ENCODE assay signal across 26 cellular contexts in the genomic region with DNA sequence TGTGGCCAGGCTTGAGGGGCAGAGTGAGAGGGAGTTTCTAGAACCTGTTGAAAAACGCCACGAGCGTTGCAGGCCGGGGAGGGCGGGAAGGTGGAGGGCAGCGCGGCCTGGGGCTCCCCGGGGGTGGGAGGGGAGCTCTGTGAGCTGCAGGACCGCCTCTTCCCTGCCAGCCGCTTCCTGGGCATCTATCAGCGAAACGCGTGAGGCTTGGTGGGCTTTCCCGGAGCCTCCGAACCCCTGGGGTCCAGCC. TPM values are rescaled to one million over a fixed set of nuclear protein-coding genes. Genes with fewer than 3 reads are reported as not detected.
DNase-seq lines count a peak whose midpoint lies in the region; ATAC-seq and TF ChIP-seq lines count a peak whose summit lies in the region.
"Had no signal": no experiment of that assay in that cellular context is flagged by ENCODE, and none has a peak within 500 bp of the region (broad histone marks: within the 10 kb centered on the region; RNA-seq: fewer than 3 reads in every experiment).

No MANE protein-coding gene starts in this region.

- H4K12ac ChIP-seq in trophoblast cell (ENCODE audit: low read depth, low read length), result no peak overlapping the region

- no peak overlapping the region for H3K4ac ChIP-seq in trophoblast cell (ENCODE audit: low read depth, low read length)

- H3K9me3 Mint-ChIP-seq in activated T-cell treated with anti-CD3 and anti-CD28 coated beads, Interleukin-2, amount 50 U/mL, for 4 hours, result no peaks in the 10 kb centered on the region
- peaks cover 1% of the 10 kb centered on the region for H3K9me3 Mint-ChIP-seq in endodermal cell
- H3K9me3 Mint-ChIP-seq: activated CD4-positive, alpha-beta T cell treated with anti-CD3 and anti-CD28 coated beads, Interleukin-2, amount 10 ng/mL, durations not matched to agents 7 days and 5 days; T-helper 2 cell treated with Interferon-gamma antibody and Interleukin-4, amounts not matched to agents 5 μg/mL and 100 μg/mL, for 36 hours had no signal

- no peak for ATAC-seq in activated T-cell treated with anti-CD3 and anti-CD28 coated beads, Interleukin-2, amount 50 U/mL, for 4 hours
- ATAC-seq in esophagus mucosa, result no peak

- no peaks in the 10 kb centered on the region for H3K36me3 ChIP-seq in HUES64 (ENCODE audit: insufficient read depth, low read length)
- no peaks in the 10 kb centered on the region for H3K36me3 ChIP-seq in endodermal cell (ENCODE audit: control insufficient read depth, insufficient read depth, low read length)
- H3K36me3 ChIP-seq in trophoblast cell (ENCODE audit: control insufficient read depth in 1 of 2, insufficient read depth in 2 of 2, low read length in 2 of 2), result no peaks in the 10 kb centered on the region
- H3K36me3 ChIP-seq: stomach, transverse colon had no signal

- H2BK120ac ChIP-seq in trophoblast cell (ENCODE audit: insufficient read depth, low read length, poor library complexity), result no peak overlapping the region

- no peak for TF ChIP-seq CTCF in endodermal cell (conservative IDR thresholded peaks at IDR 0.05)

- H2AK5ac ChIP-seq in trophoblast cell (ENCODE audit: low read length), result no peak overlapping the region

- peak overlapping the region; percentile 35; the same call in 1 of the 2 replicates for H3K4me3 ChIP-seq in HUES64 (ENCODE audit: low read length)
- no peak overlapping the region for H3K4me3 ChIP-seq in endodermal cell (ENCODE audit: low read length)
- H3K4me3 ChIP-seq in trophoblast cell (ENCODE audit: low read depth, low read length), result no peak overlapping the region

- H3K9ac ChIP-seq in HUES64 (ENCODE audit: low read depth, low read length) (no peak overlapping the region), endodermal cell (ENCODE audit: extremely low read depth, low read length, poor library complexity, severe bottlenecking) (no peak overlapping the region), trophoblast cell (ENCODE audit: low read length) (no peak overlapping the region)

- H2BK12ac ChIP-seq in trophoblast cell (ENCODE audit: low read length), result no peak overlapping the region

- H3K27ac Mint-ChIP-seq in endodermal cell, result no peak overlapping the region
- H3K27ac Mint-ChIP-seq: activated CD4-positive, alpha-beta T cell treated with anti-CD3 and anti-CD28 coated beads, Interleukin-2, amount 10 ng/mL, durations not matched to agents 7 days and 5 days; activated T-helper 2 cell treated with anti-CD3 and anti-CD28 coated beads, Interferon-gamma antibody, Interleukin-2, Interleukin-4, amounts not matched to agents 10 μg/mL and 5 μg/mL and 100 μg/mL, durations not matched to agents 14 hours and 24 hours and 36 hours; brain; progenitor cell of endocrine pancreas; T-helper 2 cell treated with Interferon-gamma antibody and Interleukin-4, amounts not matched to agents 5 μg/mL and 100 μg/mL, for 36 hours had no signal

- no peak overlapping the region for H3K14ac ChIP-seq in trophoblast cell (ENCODE audit: low read length)

- H2AFZ ChIP-seq in trophoblast cell (ENCODE audit: insufficient read depth, low read length, poor library complexity), result no peak overlapping the region

- peaks cover 32% of the 10 kb centered on the region for H3K4me1 Mint-ChIP-seq in activated T-cell treated with anti-CD3 and anti-CD28 coated beads, Interleukin-2, amount 50 U/mL, for 4 hours (ENCODE audit: low read depth)
- peaks cover 6% of the 10 kb centered on the region for H3K4me1 Mint-ChIP-seq in endodermal cell

- H3K4me3 Mint-ChIP-seq in activated T-cell treated with anti-CD3 and anti-CD28 coated beads, Interleukin-2, amount 50 U/mL, for 4 hours, result no peak overlapping the region
- peak overlapping the region; percentile 35 for H3K4me3 Mint-ChIP-seq in endodermal cell
- H3K4me3 Mint-ChIP-seq: activated CD4-positive, alpha-beta T cell treated with anti-CD3 and anti-CD28 coated beads, Interleukin-2, amount 10 ng/mL, durations not matched to agents 7 days and 5 days; T-helper 2 cell treated with Interferon-gamma antibody and Interleukin-4, amounts not matched to agents 5 μg/mL and 100 μg/mL, for 36 hours had no signal

- no peaks in the 10 kb centered on the region for H3K36me3 Mint-ChIP-seq in activated T-cell treated with anti-CD3 and anti-CD28 coated beads, Interleukin-2, amount 50 U/mL, for 4 hours (ENCODE audit: insufficient read depth)
- H3K36me3 Mint-ChIP-seq in endodermal cell (ENCODE audit: low read depth), result no peaks in the 10 kb centered on the region
- H3K36me3 Mint-ChIP-seq: brain had no signal

- H3K23ac ChIP-seq in trophoblast cell (ENCODE audit: low read length), result no peak overlapping the region

- no peak overlapping the region for H3K27ac ChIP-seq in HUES64 (ENCODE audit: low read depth, low read length)
- no peak overlapping the region for H3K27ac ChIP-seq in endodermal cell (ENCODE audit: low read depth, low read length)
- H3K27ac ChIP-seq in trophoblast cell (ENCODE audit: low read depth, low read length), result no peak overlapping the region
- H3K27ac ChIP-seq: 22Rv1, stomach, transverse colon, VCaP had no signal

- peak; percentile 35 for DNase-seq in activated T-cell treated with anti-CD3 and anti-CD28 coated beads, Interleukin-2, amount 50 U/mL, for 1 hour
- DNase-seq in activated T-cell treated with anti-CD3 and anti-CD28 coated beads, Interleukin-2, amount 50 U/mL, for 4 hours, result no peak
- DNase-seq in endodermal cell, result no peak
- DNase-seq in trophoblast cell, result no peak
- DNase-seq in NCI-H345 (lab: John Stamatoyannopoulos, UW), result no peak
- DNase-seq in foreskin melanocyte, result no peak
- DNase-seq: activated CD4-positive, alpha-beta T cell treated with anti-CD3 and anti-CD28 coated beads, Interleukin-2, amount 10 ng/mL, durations not matched to agents 7 days and 5 days; DMS153; Karpas-422; MV-4-11; NCI-H1694; NCI-H526 treated with DMSO at 0.1 percent for 48 hours; RPMI8226; stomach; transverse colon had no signal

- no peaks in the 10 kb centered on the region for H3K79me1 ChIP-seq in trophoblast cell (ENCODE audit: low read length)

- peaks cover 14% of the 10 kb centered on the region; the same call in 1 of the 2 replicates for H3K4me1 ChIP-seq in HUES64 (ENCODE audit: insufficient read depth, low read length)
- peaks cover 3% of the 10 kb centered on the region for H3K4me1 ChIP-seq in endodermal cell (ENCODE audit: control insufficient read depth, insufficient read depth, low read length)
- peaks cover 2 to 4% of the 10 kb centered on the region in 2 experiments for H3K4me1 ChIP-seq in trophoblast cell (ENCODE audit: control insufficient read depth in 1 of 2, insufficient read depth in 2 of 2, low read length in 2 of 2)

- H3K9me3 ChIP-seq in HUES64 (ENCODE audit: insufficient read depth, low read depth, low read length), result 0 out of 2 replicates have a peak, but pooled peaks cover under 1% of the 10 kb centered on the region
- H3K9me3 ChIP-seq in endodermal cell (ENCODE audit: control insufficient read depth, low read length), result peaks cover under 1% of the 10 kb centered on the region
- peaks cover 7% of the 10 kb centered on the region for H3K9me3 ChIP-seq in trophoblast cell (ENCODE audit: insufficient read depth, low read depth, low read length)
- H3K9me3 ChIP-seq: transverse colon had no signal

- H3K27me3 ChIP-seq in HUES64 (ENCODE audit: insufficient read depth, low read length) (peaks cover 95% of the 10 kb centered on the region), endodermal cell (ENCODE audit: control insufficient read depth, insufficient read depth, low read length, poor library complexity, severe bottlenecking) (peaks cover 99% of the 10 kb centered on the region), trophoblast cell (ENCODE audit: insufficient read depth, low read length) (peaks cover 52% of the 10 kb centered on the region)

- H4K91ac ChIP-seq in trophoblast cell (ENCODE audit: low read depth, low read length), result no peak overlapping the region

- no peaks in the 10 kb centered on the region for H3K79me2 ChIP-seq in trophoblast cell (ENCODE audit: control insufficient read depth, insufficient read depth, low read length, poor library complexity)

- H3K27me3 Mint-ChIP-seq in activated T-cell treated with anti-CD3 and anti-CD28 coated beads, Interleukin-2, amount 50 U/mL, for 4 hours (ENCODE audit: low read depth), result peaks cover 49% of the 10 kb centered on the region
- H3K27me3 Mint-ChIP-seq in endodermal cell (ENCODE audit: insufficient read depth), result peaks cover 83% of the 10 kb centered on the region

- no peak overlapping the region for H3K18ac ChIP-seq in trophoblast cell (ENCODE audit: low read length)

- H4K8ac ChIP-seq in trophoblast cell (ENCODE audit: low read depth, low read length), result no peak overlapping the region

- H2BK5ac ChIP-seq in trophoblast cell (ENCODE audit: low read depth, low read length, poor library complexity), result no peak overlapping the region

- H3K4me2 ChIP-seq in trophoblast cell (ENCODE audit: low read length), result peak overlapping the region; percentile 57

- WGBS in HUES64, result 4% methylated on average over 15 of the region's 15 CpGs
- WGBS in endodermal cell (ENCODE audit: insufficient coverage in 1 of 2, insufficient read length in 1 of 2), 2 experiments, result 5 to 7% methylated on average over 3 to 15 of the region's 15 CpGs
- no CpG with 5 or more reads among the region's 15 CpGs for WGBS in trophoblast cell (ENCODE audit: extremely low coverage, insufficient coverage, insufficient read length)

RNA-seq across cellular contexts. Expression of gene BHLHE23, which starts 0.6 kb away (rescaled TPM):
- total RNA-seq in activated T-cell treated with anti-CD3 and anti-CD28 coated beads, Interleukin-2, amount 50 U/mL, for 4 hours, result not detected
- not detected for polyA plus RNA-seq in HUES64 (2013, experiment 1 of 2)
- not detected for polyA plus RNA-seq in HUES64 (2013, experiment 2 of 2)
- total RNA-seq in endodermal cell (not detected), esophagus mucosa (not detected)
- 1.2 TPM for polyA plus RNA-seq in endodermal cell (2013, experiment 1 of 2)
- polyA plus RNA-seq in endodermal cell (2013, experiment 2 of 2), result 0.46 TPM
- polyA plus RNA-seq in trophoblast cell (2013), result 0.07 and 0.12 TPM in 2 replicates
- total RNA-seq: activated CD4-positive, alpha-beta T cell treated with anti-CD3 and anti-CD28 coated beads, Interleukin-2, amount 10 ng/mL, durations not matched to agents 7 days and 5 days; activated T-helper 2 cell treated with anti-CD3 and anti-CD28 coated beads, Interferon-gamma antibody, Interleukin-2, Interleukin-4, amounts not matched to agents 10 μg/mL and 5 μg/mL and 100 μg/mL, durations not matched to agents 14 hours and 24 hours and 36 hours; lung microvascular endothelial cell; progenitor cell of endocrine pancreas; sciatic nerve; transverse colon had no signal
- polyA plus RNA-seq: adipose tissue, stomach had no signal

RNA-seq across cellular contexts. Expression of gene SLC17A9, which starts 54.9 kb away (rescaled TPM):
- total RNA-seq in activated T-cell treated with anti-CD3 and anti-CD28 coated beads, Interleukin-2, amount 50 U/mL, for 4 hours, result 10 to 100 TPM in 2 of 3 donors, 1 to 10 TPM in 1; 6.8 to 16.1 (median 13.3) TPM
- polyA plus RNA-seq in HUES64 (2013, experiment 1 of 2), result 6.0 TPM
- polyA plus RNA-seq in HUES64 (2013, experiment 2 of 2), result 6.9 TPM
- total RNA-seq in endodermal cell, result 10 to 100 TPM in 1 of 2 donors, 1 to 10 TPM in 1; 8.9 to 10.2 TPM
- polyA plus RNA-seq in endodermal cell (2013, experiment 1 of 2), result 3.2 TPM
- 3.4 TPM for polyA plus RNA-seq in endodermal cell (2013, experiment 2 of 2)
- polyA plus RNA-seq in trophoblast cell (2013), result 1.5 and 1.6 TPM in 2 replicates
- 0.76 TPM for total RNA-seq in esophagus mucosa
